Comparison of ENCODE assay signal across 8 cellular contexts in the genomic region with DNA sequence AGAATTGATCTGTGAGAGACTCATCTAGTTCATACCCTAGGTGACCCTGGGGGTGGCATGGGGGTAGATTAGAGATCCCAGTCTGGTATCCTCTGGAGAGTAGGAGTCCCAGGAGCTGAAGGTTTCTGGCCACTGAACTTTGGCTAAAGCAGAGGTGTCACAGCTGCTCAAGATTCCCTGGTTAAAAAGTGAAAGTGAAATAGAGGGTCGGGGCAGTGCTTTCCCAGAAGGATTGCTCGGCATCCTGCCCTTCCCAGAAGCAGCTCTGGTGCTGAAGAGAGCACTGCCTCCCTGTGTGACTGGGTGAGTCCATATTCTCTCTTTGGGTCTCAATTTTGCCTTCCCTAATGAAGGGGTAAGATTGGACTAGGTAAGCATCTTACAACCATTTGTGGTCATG. TPM values are rescaled to one million over a fixed set of nuclear protein-coding genes. Genes with fewer than 3 reads are reported as not detected.
DNase-seq lines count a peak whose midpoint lies in the region; ATAC-seq and TF ChIP-seq lines count a peak whose summit lies in the region.

No MANE protein-coding gene starts in this region.

- no peaks in the 10 kb centered on the region for H3K9me3 Mint-ChIP-seq in naive thymus-derived CD8-positive, alpha-beta T cell

- DNase-seq in AG04450 (ENCODE audit: low read depth, low spot score), result no peak
- no peak for DNase-seq in effector memory CD4-positive, alpha-beta T cell
- DNase-seq in naive thymus-derived CD8-positive, alpha-beta T cell, result no peak
- no peak for DNase-seq in mucosa of gallbladder (ENCODE audit: low spot score)

- no peaks in the 10 kb centered on the region for H3K9me3 ChIP-seq in AG04450 (ENCODE audit: control insufficient read depth, insufficient read depth, low read length)
- H3K9me3 ChIP-seq in Loucy (ENCODE audit: insufficient read depth, low read depth, low read length), result no peaks in the 10 kb centered on the region
- H3K9me3 ChIP-seq in effector memory CD4-positive, alpha-beta T cell (ENCODE audit: control insufficient read depth, low read length), result no peaks in the 10 kb centered on the region

- H3K27me3 Mint-ChIP-seq in naive thymus-derived CD8-positive, alpha-beta T cell, result no peaks in the 10 kb centered on the region

- peak overlapping the region; percentile 31 for H3K27ac ChIP-seq in AG04450 (ENCODE audit: low read depth, low read length)
- H3K27ac ChIP-seq in effector memory CD4-positive, alpha-beta T cell (ENCODE audit: insufficient read depth, low read length, poor library complexity, severe bottlenecking), result peak overlapping the region; percentile 58

- H3K27ac Mint-ChIP-seq in naive thymus-derived CD8-positive, alpha-beta T cell, result peak overlapping the region; percentile 95 to 99 (median 98)

- peaks cover 39% of the 10 kb centered on the region; the same call in 1 of the 2 replicates for H3K36me3 ChIP-seq in Loucy (ENCODE audit: insufficient read depth, low read length)
- peaks cover 20% of the 10 kb centered on the region for H3K36me3 ChIP-seq in effector memory CD4-positive, alpha-beta T cell (ENCODE audit: control insufficient read depth, insufficient read depth, low read length)

- H3F3A ChIP-seq in Loucy (ENCODE audit: low read depth), result no peaks in the 10 kb centered on the region

- H3K27me3 ChIP-seq in AG04450 (ENCODE audit: control insufficient read depth, insufficient read depth, low read length), result no peaks in the 10 kb centered on the region
- no peaks in the 10 kb centered on the region for H3K27me3 ChIP-seq in Loucy (ENCODE audit: insufficient read depth, low read length, poor library complexity, severe bottlenecking)
- H3K27me3 ChIP-seq in effector memory CD4-positive, alpha-beta T cell (replicated peaks; ENCODE audit: control insufficient read depth, insufficient read depth, low read length, poor library complexity, severe bottlenecking), result no peaks in the 10 kb centered on the region

- ATAC-seq in naive thymus-derived CD8-positive, alpha-beta T cell, result no peak
- ATAC-seq in GM18519 (IDR thresholded peaks at IDR 0.05; ENCODE audit: low FRiP score, unreplicated experiment) (no peak), GM21786 (IDR thresholded peaks at IDR 0.05; ENCODE audit: unreplicated experiment) (no peak), HG02763 (IDR thresholded peaks at IDR 0.05; ENCODE audit: unreplicated experiment) (no peak)

- peaks cover 4 to 30% (median 7%) of the 10 kb centered on the region in 3 donors for H3K36me3 Mint-ChIP-seq in naive thymus-derived CD8-positive, alpha-beta T cell

- no peaks in the 10 kb centered on the region for H3K79me2 ChIP-seq in Loucy (ENCODE audit: insufficient read depth, low read length)

- no peaks in the 10 kb centered on the region for H4K20me1 ChIP-seq in Loucy (ENCODE audit: insufficient read depth, low read length, poor library complexity, severe bottlenecking)

- H3K4me1 Mint-ChIP-seq in naive thymus-derived CD8-positive, alpha-beta T cell, result peaks cover 26 to 49% (median 39%) of the 10 kb centered on the region in 4 donors

- H3K9me2 ChIP-seq in Loucy (replicated peaks; ENCODE audit: low read depth, low read length), result no peaks in the 10 kb centered on the region

- H3K4me2 ChIP-seq in Loucy (ENCODE audit: low read depth, low read length, poor library complexity, severe bottlenecking), result peak overlapping the region; percentile 56

- peak overlapping the region; percentile 85 to 96 (median 92) for H3K4me3 Mint-ChIP-seq in naive thymus-derived CD8-positive, alpha-beta T cell

- CTCF ChIA-PET in AG04450 (lab: Charles Lee), result interaction anchor here (0.8 to 4.1 kb wide), 4 partner anchors 22 to 92 kb away, joined by 3 to 18 read pairs (median 6); no protein-coding TSS in a partner anchor

- POLR2A ChIA-PET in AG04450 (lab: Yijun Ruan, JAX), result interaction anchor here (0.5 to 1.4 kb wide), 3 partner anchors 12 to 16 kb away, joined by 4 to 6 read pairs (median 4); no protein-coding TSS in a partner anchor
- POLR2A ChIA-PET in naive thymus-derived CD8-positive, alpha-beta T cell (lab: Charles Lee), result interaction anchor here (0.7 to 1.3 kb wide), 4 partner anchors 16 to 41 kb away, joined by 3 read pairs; no protein-coding TSS in a partner anchor

- TF ChIP-seq CTCF in AG04450 (IDR thresholded peaks at IDR 0.05; ENCODE audit: low read depth, low read length), result no peak
- no peak for TF ChIP-seq CTCF in Loucy (conservative IDR thresholded peaks at IDR 0.05; ENCODE audit: low read length)

- peak overlapping the region; percentile 17; the same call in 1 of the 2 replicates for H3K4me3 ChIP-seq in AG04450 (ENCODE audit: low read depth, low read length)
- H3K4me3 ChIP-seq in Loucy (ENCODE audit: low read length, poor library complexity, severe bottlenecking), result peak overlapping the region; percentile 56
- peak overlapping the region; percentile 54 for H3K4me3 ChIP-seq in effector memory CD4-positive, alpha-beta T cell (ENCODE audit: insufficient read depth, low read depth, low read length, poor library complexity, severe bottlenecking)

- H2AFZ ChIP-seq in Loucy (ENCODE audit: low read length), result no peak overlapping the region

- peaks cover 7% of the 10 kb centered on the region for H3K4me1 ChIP-seq in Loucy (ENCODE audit: insufficient read depth, low read length, poor library complexity, severe bottlenecking)
- peaks cover 20% of the 10 kb centered on the region for H3K4me1 ChIP-seq in effector memory CD4-positive, alpha-beta T cell (ENCODE audit: control insufficient read depth, insufficient read depth, low read length, poor library complexity, severe bottlenecking)

- no peak overlapping the region for H3K9ac ChIP-seq in Loucy (ENCODE audit: low read depth, low read length, poor library complexity, severe bottlenecking)

RNA-seq across cellular contexts. Expression of a gene that starts 0.7 kb away (rescaled TPM):
- polyA plus RNA-seq in AG04450 (2011; rRNA removed), result 2.2 and 2.5 TPM in 2 replicates
- 3.0 and 3.9 TPM in 2 replicates for polyA minus RNA-seq in AG04450 (2011; rRNA and poly(A)+ RNA removed)
- 10 to 100 TPM; 15.1 to 19.6 TPM for total RNA-seq in naive thymus-derived CD8-positive, alpha-beta T cell
- 10 to 100 TPM in 1 of 3 donors, 1 to 10 TPM in 2; 7.4 to 15.8 (median 8.6) TPM for polyA plus RNA-seq in naive thymus-derived CD8-positive, alpha-beta T cell
- 10.6 TPM for total RNA-seq in mucosa of gallbladder
